Comparison of ENCODE assay signal across 14 cellular contexts in the genomic region with DNA sequence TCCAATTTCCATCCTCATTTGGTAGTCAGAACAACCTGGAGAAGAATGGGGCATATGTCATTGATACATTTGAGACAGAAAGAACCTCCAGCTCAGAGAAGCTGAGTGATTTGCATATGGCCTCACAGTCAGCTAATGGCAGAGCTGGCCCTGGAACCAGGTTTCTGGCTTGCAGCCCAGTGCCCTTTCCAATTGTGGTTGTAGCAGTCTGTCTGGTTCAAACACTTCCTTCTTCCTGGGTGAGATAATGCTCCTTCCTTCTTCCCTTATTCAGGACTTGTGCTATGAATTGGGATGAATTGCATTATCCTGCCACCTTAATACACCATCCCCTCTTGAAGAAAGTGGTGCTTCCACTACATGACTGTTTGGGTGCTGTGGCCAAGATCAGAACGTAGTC. TPM values are rescaled to one million over a fixed set of nuclear protein-coding genes. Genes with fewer than 3 reads are reported as not detected.
A peak's percentile ranks its signal among the peaks of the same experiment; 100 is the strongest.
DNase-seq lines count a peak whose midpoint lies in the region; ATAC-seq, FAIRE-seq and TF ChIP-seq lines count a peak whose summit lies in the region.
"Had no signal": no experiment of that assay in that cellular context is flagged by ENCODE, and none has a peak within 500 bp of the region (broad histone marks: within the 10 kb centered on the region; RNA-seq: fewer than 3 reads in every experiment).

No MANE protein-coding gene starts in this region.

- H3K9me3 Mint-ChIP-seq in activated CD8-positive, alpha-beta T cell treated with anti-CD3 and anti-CD28 coated beads for 36 hours = no peaks in the 10 kb centered on the region
- H3K9me3 Mint-ChIP-seq: nephron had no signal

- H3K4me1 ChIP-seq in neutrophil (ENCODE audit: control insufficient read depth in 1 of 2, insufficient read depth in 1 of 2, low read depth in 1 of 2, low read length in 1 of 2) = peaks cover 56 to 60% of the 10 kb centered on the region in 2 experiments
- H3K4me1 ChIP-seq: SJSA1 had no signal

- H3K27me3 Mint-ChIP-seq in activated CD8-positive, alpha-beta T cell treated with anti-CD3 and anti-CD28 coated beads for 36 hours = peaks cover 3% of the 10 kb centered on the region
- H3K27me3 Mint-ChIP-seq: stimulated activated memory B cell treated with anti-CD40 and anti-IgM and Interleukin-4, amounts not matched to agents 10 μg/mL and 1 μg/mL and 100 μg/mL, for 72 hours had no signal

- CTCF ChIA-PET in activated CD8-positive, alpha-beta T cell treated with anti-CD3 and anti-CD28 coated beads for 36 hours (lab: Charles Lee) = no interaction called here

- H3K27ac ChIP-seq in neutrophil = peak overlapping the region; percentile 92
- H3K27ac ChIP-seq: cardiac muscle cell, SJSA1 had no signal

- POLR2A ChIA-PET in activated CD8-positive, alpha-beta T cell treated with anti-CD3 and anti-CD28 coated beads for 36 hours (lab: Charles Lee) = no interaction called here

- TF ChIP-seq CTCF in bronchial epithelial cell (IDR thresholded peaks at IDR 0.05; ENCODE audit: insufficient read depth, low read length, severe bottlenecking) (no peak), neutrophil (IDR thresholded peaks at IDR 0.05) (no peak)
- TF ChIP-seq CTCF in activated CD8-positive, alpha-beta T cell treated with anti-CD3 and anti-CD28 coated beads for 36 hours (IDR thresholded peaks at IDR 0.05) = no peak

- no peaks in the 10 kb centered on the region for H3K4me1 Mint-ChIP-seq in activated CD8-positive, alpha-beta T cell treated with anti-CD3 and anti-CD28 coated beads for 36 hours (ENCODE audit: low read depth)
- H3K4me1 Mint-ChIP-seq: nephron had no signal

- DNase-seq in DMS 273 treated with DMSO at 0.1 percent for 48 hours (lab: John Stamatoyannopoulos, UW) = peak; percentile 3
- DNase-seq in NCI-H1092 (lab: John Stamatoyannopoulos, UW) = peak; percentile 6
- peak; percentile 30 for DNase-seq in bronchial epithelial cell (ENCODE audit: low read depth)
- no peak for DNase-seq in activated CD8-positive, alpha-beta T cell treated with anti-CD3 and anti-CD28 coated beads for 36 hours
- DNase-seq in H4 (ENCODE audit: low spot score) = no peak
- DNase-seq in NOMO-1 treated with DMSO at 0.1 percent for 48 hours (lab: John Stamatoyannopoulos, UW; ENCODE audit: unreplicated experiment) = no peak
- DNase-seq: EL, erythroblast had no signal

- no peak for FAIRE-seq in bronchial epithelial cell (lab: Jason Lieb, UNC)

- no peaks in the 10 kb centered on the region for H3K9me3 ChIP-seq in neutrophil
- H3K9me3 ChIP-seq: SJSA1 had no signal

- H3K36me3 Mint-ChIP-seq in activated CD8-positive, alpha-beta T cell treated with anti-CD3 and anti-CD28 coated beads for 36 hours (ENCODE audit: low read depth) = no peaks in the 10 kb centered on the region
- H3K36me3 Mint-ChIP-seq: stimulated activated memory B cell treated with anti-CD40 and anti-IgM and Interleukin-4, amounts not matched to agents 10 μg/mL and 1 μg/mL and 100 μg/mL, for 72 hours had no signal

- H3K36me3 ChIP-seq in bronchial epithelial cell (ENCODE audit: control insufficient read depth, insufficient read depth, low read length) (no peaks in the 10 kb centered on the region), neutrophil (no peaks in the 10 kb centered on the region)
- H3K36me3 ChIP-seq: cardiac muscle cell, SJSA1 had no signal

- no peaks in the 10 kb centered on the region for H3K27me3 ChIP-seq in bronchial epithelial cell (ENCODE audit: control insufficient read depth, insufficient read depth, low read length)
- no peaks in the 10 kb centered on the region for H3K27me3 ChIP-seq in neutrophil
- H3K27me3 ChIP-seq: cardiac muscle cell, SJSA1 had no signal

- H3K4me3 Mint-ChIP-seq in activated CD8-positive, alpha-beta T cell treated with anti-CD3 and anti-CD28 coated beads for 36 hours = no peak overlapping the region
- H3K4me3 Mint-ChIP-seq: nephron; stimulated activated memory B cell treated with anti-CD40 and anti-IgM and Interleukin-4, amounts not matched to agents 10 μg/mL and 1 μg/mL and 100 μg/mL, for 72 hours had no signal

- no peak overlapping the region for H3K27ac Mint-ChIP-seq in activated CD8-positive, alpha-beta T cell treated with anti-CD3 and anti-CD28 coated beads for 36 hours
- H3K27ac Mint-ChIP-seq: stimulated activated memory B cell treated with anti-CD40 and anti-IgM and Interleukin-4, amounts not matched to agents 10 μg/mL and 1 μg/mL and 100 μg/mL, for 72 hours had no signal

- ATAC-seq in activated CD8-positive, alpha-beta T cell treated with anti-CD3 and anti-CD28 coated beads for 36 hours = no peak
- no peak for ATAC-seq in GM18519 (IDR thresholded peaks at IDR 0.05; ENCODE audit: low FRiP score, unreplicated experiment)
- ATAC-seq: stimulated activated memory B cell treated with anti-CD40 and anti-IgM and Interleukin-4, amounts not matched to agents 10 μg/mL and 1 μg/mL and 100 μg/mL, for 72 hours had no signal

- H3K4me3 ChIP-seq in bronchial epithelial cell (ENCODE audit: low read depth, low read length) (no peak overlapping the region), neutrophil (ENCODE audit: low read depth in 1 of 2, low read length in 1 of 2) (peak overlapping the region; percentile 14 to 53)
- H3K4me3 ChIP-seq: cardiac muscle cell, SJSA1 had no signal

- intact Hi-C loops in activated CD8-positive, alpha-beta T cell treated with anti-CD3 and anti-CD28 coated beads for 36 hours (cut with micrococcal nuclease) = no loop called here

RNA-seq across cellular contexts. Expression of gene SLC5A9, which starts 24.2 kb away (rescaled TPM):
- not detected in 2 replicates for total RNA-seq in bronchial epithelial cell
- not detected for total RNA-seq in activated CD8-positive, alpha-beta T cell treated with anti-CD3 and anti-CD28 coated beads for 36 hours
- total RNA-seq in H4 (2014; rRNA removed; shearing (Covaris generic)) = not detected in 2 replicates
- total RNA-seq: SJSA1 had no signal

Comparison
In these comparisons a context has a peak if more than half of its experiments do, and no peak if none do; other contexts are left out.
1. DNase-seq: peak in DMS 273 treated with DMSO at 0.1 percent for 48 hours (single experiment), NCI-H1092 (single experiment) and bronchial epithelial cell (single experiment); none in activated CD8-positive, alpha-beta T cell treated with anti-CD3 and anti-CD28 coated beads for 36 hours (single experiment), H4 (single experiment) and NOMO-1 treated with DMSO at 0.1 percent for 48 hours (single experiment).